17 cellular contexts compared by ENCODE assay signal in genomic region chr5:41795125-41795524, GRCh38.
DNase-seq lines count a peak whose midpoint lies in the region; FAIRE-seq and TF ChIP-seq lines count a peak whose summit lies in the region.
"Had no signal": no experiment of that assay in that cellular context is flagged by ENCODE, and none has a peak within 500 bp of the region (broad histone marks: within the 10 kb centered on the region; RNA-seq: fewer than 3 reads in every experiment).

No MANE protein-coding gene starts in this region.

- H3K27ac ChIP-seq in PC-9, result no peak overlapping the region; the same call in 1 of the 2 replicates
- peak overlapping the region; percentile 97 for H3K27ac ChIP-seq in endothelial cell of umbilical vein (ENCODE audit: insufficient read depth, low read depth, low read length)

- H3K4me3 ChIP-seq in PC-9 (no peak overlapping the region), endothelial cell of umbilical vein (replicated peaks in 1 of 3; ENCODE audit: insufficient read depth in 1 of 3, low read depth in 1 of 3, low read length in 3 of 3) (no peak overlapping the region)
- H3K4me3 ChIP-seq: GM12878 had no signal

- H3K9me3 Mint-ChIP-seq in Calu3 (ENCODE audit: low read depth, unreplicated experiment) (no peaks in the 10 kb centered on the region), osteocyte (ENCODE audit: unreplicated experiment) (no peaks in the 10 kb centered on the region)
- H3K9me3 Mint-ChIP-seq: memory B cell had no signal

- H3K36me3 Mint-ChIP-seq in Calu3 (ENCODE audit: insufficient read depth, unreplicated experiment), result no peaks in the 10 kb centered on the region
- H3K36me3 Mint-ChIP-seq in osteocyte (ENCODE audit: unreplicated experiment), result peaks cover 15% of the 10 kb centered on the region

- no TSS peak for BruUV-seq in Calu3 (replicated peaks; lab: Mats Ljungman, UMichigan)
- BruUV-seq in PC-9 (replicated peaks; lab: Mats Ljungman, UMichigan), result no TSS peak
- no TSS peak for BruUV-seq in endothelial cell of umbilical vein (replicated peaks; lab: Mats Ljungman, UMichigan)

- H4K20me1 ChIP-seq in PC-9 (ENCODE audit: insufficient read depth) (no peaks in the 10 kb centered on the region), endothelial cell of umbilical vein (replicated peaks; ENCODE audit: control insufficient read depth, extremely low read depth, insufficient read depth, low read length) (no peaks in the 10 kb centered on the region)

- H3K4me1 Mint-ChIP-seq in Calu3 (ENCODE audit: low read depth, unreplicated experiment) (peaks cover 20% of the 10 kb centered on the region), osteocyte (ENCODE audit: unreplicated experiment) (peaks cover 66% of the 10 kb centered on the region)
- H3K4me1 Mint-ChIP-seq: memory B cell had no signal

- no peak overlapping the region for H3K4me3 Mint-ChIP-seq in Calu3 (ENCODE audit: low read depth, unreplicated experiment)
- no peak overlapping the region for H3K4me3 Mint-ChIP-seq in osteocyte (ENCODE audit: unreplicated experiment)
- H3K4me3 Mint-ChIP-seq: memory B cell had no signal

- no peaks in the 10 kb centered on the region for H3K27me3 ChIP-seq in PC-9 (ENCODE audit: insufficient read depth, low read depth)
- no peaks in the 10 kb centered on the region for H3K27me3 ChIP-seq in endothelial cell of umbilical vein (ENCODE audit: control insufficient read depth in 2 of 2, insufficient read depth in 2 of 2, low read length in 2 of 2)

- H3K9ac ChIP-seq in endothelial cell of umbilical vein (replicated peaks; ENCODE audit: extremely low read depth, insufficient read depth, low read length), result peak overlapping the region; percentile 86

- dilution Hi-C loops in endothelial cell of umbilical vein (cut with MboI; ENCODE audit: extremely low pct_ligation_motif_present, low sequenced_read_pairs), result no loop called here

- no peak for DNase-seq in Calu3
- no peak for DNase-seq in PC-9
- DNase-seq in endothelial cell of umbilical vein (ENCODE audit: low read depth, low spot score), result peak; percentile 25
- no peak for DNase-seq in osteocyte (ENCODE audit: extremely low spot score, unreplicated experiment)
- DNase-seq in NCI-H1694 (lab: John Stamatoyannopoulos, UW), result no peak
- no peak for DNase-seq in activated CD8-positive, alpha-beta memory T cell treated with anti-CD3 and anti-CD28 coated beads for 24 hours
- DNase-seq in kidney glomerular epithelial cell (lab: John Stamatoyannopoulos, UW), result no peak
- no peak for DNase-seq in NCI-H1417 treated with DMSO at 0.1 percent for 48 hours (lab: John Stamatoyannopoulos, UW)
- DNase-seq: activated CD4-positive, CD25-positive, alpha-beta regulatory T cell treated with anti-CD3 and anti-CD28 coated beads, Interleukin-2, amount 50 U/mL, for 72 hours; activated gamma-delta T cell treated with Interleukin-2 at 50 U/mL for 16 hours; NCI-H187 treated with DMSO at 0.1 percent for 48 hours; NCI-H345; retina; stimulated activated CD4-positive, alpha-beta T cell treated with anti-CD3 and anti-CD28 coated beads, Interleukin-1b, Interleukin-23, amount 100 ng/mL, for 48 hours; T-helper 2 cell had no signal

- TF ChIP-seq CTCF in Calu3 (IDR thresholded peaks at IDR 0.05; ENCODE audit: unreplicated experiment) (no peak), PC-9 (conservative IDR thresholded peaks at IDR 0.05) (no peak), endothelial cell of umbilical vein (IDR thresholded peaks at IDR 0.05; ENCODE audit: extremely low read depth in 1 of 2, insufficient read depth in 1 of 2, low read depth in 1 of 2, low read length in 2 of 2) (no peak), osteocyte (IDR thresholded peaks at IDR 0.05) (no peak)

- H3K9me1 ChIP-seq in endothelial cell of umbilical vein (replicated peaks; ENCODE audit: control insufficient read depth, extremely low read depth, insufficient read depth, low read length), result no peaks in the 10 kb centered on the region

- FAIRE-seq in endothelial cell of umbilical vein (lab: Jason Lieb, UNC), result no peak
- FAIRE-seq: GM12878 had no signal

- H3K9me2 ChIP-seq in PC-9 (ENCODE audit: insufficient read depth), result no peaks in the 10 kb centered on the region

- H3K27ac Mint-ChIP-seq in Calu3 (ENCODE audit: unreplicated experiment) (peak overlapping the region; percentile 69), osteocyte (ENCODE audit: unreplicated experiment) (peak overlapping the region; percentile 96)

- H3K36me3 ChIP-seq in PC-9 (ENCODE audit: low read depth) (no peaks in the 10 kb centered on the region), endothelial cell of umbilical vein (ENCODE audit: control insufficient read depth in 2 of 2, extremely low read depth in 1 of 2, insufficient read depth in 2 of 2, low read length in 2 of 2) (peaks cover 0 to 2% of the 10 kb centered on the region in 2 experiments)

- TF ChIP-seq POLR2A in endothelial cell of umbilical vein (IDR thresholded peaks at IDR 0.05; ENCODE audit: low read depth, low read length), result no peak

- no peaks in the 10 kb centered on the region for H3K9me3 ChIP-seq in PC-9 (ENCODE audit: insufficient read depth, low read depth)
- no peaks in the 10 kb centered on the region for H3K9me3 ChIP-seq in endothelial cell of umbilical vein (replicated peaks; ENCODE audit: control insufficient read depth, insufficient read depth, low read length)

- H3K4me1 ChIP-seq in PC-9 (replicated peaks; ENCODE audit: insufficient read depth) (peaks cover 12% of the 10 kb centered on the region), endothelial cell of umbilical vein (ENCODE audit: control insufficient read depth, extremely low read depth, insufficient read depth, low read length) (peaks cover 46% of the 10 kb centered on the region)

- intact Hi-C loops in Calu3 (cut with micrococcal nuclease; ENCODE audit: unreplicated experiment) (no loop called here), PC-9 (cut with micrococcal nuclease; ENCODE audit: unreplicated experiment) (no loop called here), endothelial cell of umbilical vein (cut with micrococcal nuclease) (loop anchor here (10.0 kb wide), 1 partner anchor 1190 kb away; no protein-coding TSS in a partner anchor)

- no peaks in the 10 kb centered on the region for H3F3A ChIP-seq in PC-9 (ENCODE audit: insufficient read depth, low read depth)

- CTCF ChIA-PET in Calu3 (lab: Charles Lee), result no interaction called here
- CTCF ChIA-PET in PC-9 (lab: Charles Lee), result no interaction called here
- CTCF ChIA-PET in endothelial cell of umbilical vein (lab: Charles Lee), result interaction anchor here (0.8 to 3.4 kb wide), 6 partner anchors 8 to 262 kb away, joined by 3 to 20 read pairs (median 4); no protein-coding TSS in a partner anchor

- H3K27me3 Mint-ChIP-seq in Calu3 (ENCODE audit: unreplicated experiment) (no peaks in the 10 kb centered on the region), osteocyte (ENCODE audit: unreplicated experiment) (no peaks in the 10 kb centered on the region)
- H3K27me3 Mint-ChIP-seq: memory B cell had no signal

- H3K4me2 ChIP-seq in PC-9, result no peak overlapping the region
- H3K4me2 ChIP-seq in endothelial cell of umbilical vein (ENCODE audit: insufficient read depth, low read length), result peak overlapping the region; percentile 75

- POLR2A ChIA-PET in PC-9 (lab: Charles Lee; ENCODE audit: unreplicated experiment), result no interaction called here
- POLR2A ChIA-PET in endothelial cell of umbilical vein (lab: Charles Lee), result no interaction called here

- H3K79me2 ChIP-seq in PC-9 (ENCODE audit: low read depth), result no peaks in the 10 kb centered on the region
- no peaks in the 10 kb centered on the region for H3K79me2 ChIP-seq in endothelial cell of umbilical vein (ENCODE audit: control insufficient read depth, insufficient read depth, low read length)

- H2AFZ ChIP-seq in PC-9 (0 out of 2 replicates have a peak overlapping the region, but pooled peaks have one; percentile 41), endothelial cell of umbilical vein (ENCODE audit: low read depth, low read length) (peak overlapping the region; percentile 83)

TF ChIP-seq in endothelial cell of umbilical vein, 7 proteins besides CTCF, POLR2A, EP300 and RAD21:
- TF ChIP-seq GATA2 (IDR thresholded peaks at IDR 0.05; ENCODE audit: insufficient read depth, insufficient read length, low read depth, low read length), result no peak
- TF ChIP-seq POLR2AphosphoS5 (IDR thresholded peaks at IDR 0.05; ENCODE audit: insufficient read depth, low read depth, low read length), result no peak
- no peak for TF ChIP-seq EZH2 (IDR thresholded peaks at IDR 0.05; ENCODE audit: borderline replicate concordance, low read depth, low read length, severe bottlenecking)
- TF ChIP-seq MAX (IDR thresholded peaks at IDR 0.05; ENCODE audit: insufficient read depth, insufficient read length), result no peak
- TF ChIP-seq MYC (IDR thresholded peaks at IDR 0.05; ENCODE audit: low read depth, low read length), result no peak
- TF ChIP-seq JUN (IDR thresholded peaks at IDR 0.05; ENCODE audit: borderline replicate concordance, insufficient read depth, insufficient read length, low read depth), result no peak
- no peak for TF ChIP-seq FOS (IDR thresholded peaks at IDR 0.05; ENCODE audit: borderline replicate concordance, insufficient read depth, low read length)
